8 cellular contexts compared by ENCODE assay signal in the genomic region with DNA sequence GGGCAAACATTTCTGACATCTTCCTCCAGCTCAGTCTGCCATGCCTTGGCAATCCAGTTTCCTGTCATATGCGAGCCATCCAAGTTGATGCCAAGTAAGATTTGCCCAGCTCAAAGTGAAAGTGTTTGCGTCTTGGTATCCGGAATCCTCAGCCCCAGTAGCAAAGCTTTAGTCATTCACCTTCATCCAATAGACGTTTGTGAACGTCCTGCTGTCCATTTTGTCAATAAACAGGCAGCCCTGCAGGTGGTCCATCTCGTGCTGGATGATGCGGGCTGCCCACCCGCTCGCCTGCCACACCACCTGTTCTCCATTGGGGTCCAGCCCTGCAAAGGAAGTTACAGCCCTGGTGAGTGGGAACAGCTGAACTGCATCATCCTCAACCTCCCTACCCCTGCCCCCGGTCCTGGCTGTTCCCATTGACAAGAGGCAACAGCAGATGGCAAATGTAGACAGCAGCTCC. TPM values are rescaled to one million over a fixed set of nuclear protein-coding genes. Genes with fewer than 3 reads are reported as not detected.
DNase-seq lines count a peak whose midpoint lies in the region; ATAC-seq, FAIRE-seq and TF ChIP-seq lines count a peak whose summit lies in the region.

No MANE protein-coding gene starts in this region.

- H3K4me3 ChIP-seq in AG04450 (ENCODE audit: low read depth, low read length) (peak overlapping the region; percentile 77), HEK293 (ENCODE audit: low read depth, low read length) (peak overlapping the region; percentile 80), HepG2 (replicated peaks in 1 of 3; ENCODE audit: insufficient read depth in 1 of 3, low read depth in 2 of 3, low read length in 3 of 3) (peak overlapping the region; percentile 70 to 88 (median 84))

- H3K79me2 ChIP-seq in HepG2 (ENCODE audit: insufficient read depth, low read length) = peaks cover 66% of the 10 kb centered on the region

- H3K4me2 ChIP-seq in HepG2 (ENCODE audit: low read depth, low read length) = peak overlapping the region; percentile 80

- H3K27me3 ChIP-seq in AG04450 (ENCODE audit: control insufficient read depth, insufficient read depth, low read length) (no peaks in the 10 kb centered on the region), HepG2 (ENCODE audit: control insufficient read depth in 1 of 2, insufficient read depth in 2 of 2, low read length in 2 of 2) (no peaks in the 10 kb centered on the region)

- 66% methylated on average over 10 of the region's 10 CpGs for WGBS in HepG2 (ENCODE audit: low lambda C conversion rate)

- H3K9me3 ChIP-seq in AG04450 (ENCODE audit: control insufficient read depth, insufficient read depth, low read length) (no peaks in the 10 kb centered on the region), HEK293 (ENCODE audit: control insufficient read depth, insufficient read depth, low read depth, low read length) (no peaks in the 10 kb centered on the region), HepG2 (ENCODE audit: low read length) (no peaks in the 10 kb centered on the region)

- no peak overlapping the region for H3K27ac Mint-ChIP-seq in activated T-helper 1 cell treated with anti-CD3 and anti-CD28 coated beads, Interleukin-12 subunit alpha, Interleukin-12 subunit beta, Interleukin-2, Interleukin-4 antibody, amounts not matched to agents 30 ng/mL and 10 ng/mL and 1 ng/mL, durations not matched to agents 14 hours and 24 hours and 36 hours

- CTCF ChIA-PET in AG04450 (lab: Charles Lee) (no interaction called here), HEK293 (lab: Yijun Ruan, JAX) (interaction anchor here (0.6 to 1.0 kb wide), 2 partner anchors 13 to 813 kb away, joined by 4 to 6 read pairs; no protein-coding TSS in a partner anchor), HepG2 (lab: Yijun Ruan, JAX; ENCODE audit: low intra/inter-chr PET ratio, low total read pairs) (no interaction called here)

- H2AFZ ChIP-seq in HepG2 (ENCODE audit: low read length) = no peak overlapping the region

- no peaks in the 10 kb centered on the region for H3K9me3 Mint-ChIP-seq in activated T-helper 1 cell treated with anti-CD3 and anti-CD28 coated beads, Interleukin-12 subunit alpha, Interleukin-12 subunit beta, Interleukin-2, Interleukin-4 antibody, amounts not matched to agents 30 ng/mL and 10 ng/mL and 1 ng/mL, durations not matched to agents 14 hours and 24 hours and 36 hours

- no peak for TF ChIP-seq RAD21 in HepG2 (CRISPR knock-in tag; IDR thresholded peaks at IDR 0.05)

- BruUV-seq in HepG2 (replicated peaks; lab: Mats Ljungman, UMichigan) = no TSS peak

- TF ChIP-seq EP300 in HepG2 (IDR thresholded peaks at IDR 0.05; ENCODE audit: low read depth in 2 of 2, low read length in 2 of 2) (no peak), HepG2 (CRISPR knock-in tag; IDR thresholded peaks at IDR 0.05; ENCODE audit: borderline replicate concordance) (no peak)

- intact Hi-C loops in activated T-helper 1 cell treated with anti-CD3 and anti-CD28 coated beads, Interleukin-12 subunit alpha, Interleukin-12 subunit beta, Interleukin-2, Interleukin-4 antibody, amounts not matched to agents 30 ng/mL and 10 ng/mL and 1 ng/mL, durations not matched to agents 14 hours and 24 hours and 36 hours (cut with micrococcal nuclease) = no loop called here
- intact Hi-C loops in HepG2 (cut with micrococcal nuclease; ENCODE audit: unreplicated experiment) = no loop called here

- no peak for TF ChIP-seq CTCF in AG04450 (IDR thresholded peaks at IDR 0.05; ENCODE audit: low read depth, low read length)
- TF ChIP-seq CTCF in HEK293 (tag by site-specific recombination; IDR thresholded peaks at IDR 0.05) = no peak
- no peak for TF ChIP-seq CTCF in HepG2 (CRISPR knock-in tag; IDR thresholded peaks at IDR 0.05)

- H3K27ac ChIP-seq in AG04450 (ENCODE audit: low read depth, low read length) = peak overlapping the region; percentile 61
- H3K27ac ChIP-seq in HEK293 (ENCODE audit: extremely low read depth, low read depth, low read length) = peak overlapping the region; percentile 78; the same call in 1 of the 2 replicates
- H3K27ac ChIP-seq in HepG2 (ENCODE audit: extremely low read length, insufficient read depth, low read length) = no peak overlapping the region

- peaks cover 33% of the 10 kb centered on the region for H3K36me3 Mint-ChIP-seq in activated T-helper 1 cell treated with anti-CD3 and anti-CD28 coated beads, Interleukin-12 subunit alpha, Interleukin-12 subunit beta, Interleukin-2, Interleukin-4 antibody, amounts not matched to agents 30 ng/mL and 10 ng/mL and 1 ng/mL, durations not matched to agents 14 hours and 24 hours and 36 hours (ENCODE audit: low read depth)

- H4K20me1 ChIP-seq in HepG2 (ENCODE audit: insufficient read depth, low read length) = peaks cover 31% of the 10 kb centered on the region

- H3K4me3 Mint-ChIP-seq in activated T-helper 1 cell treated with anti-CD3 and anti-CD28 coated beads, Interleukin-12 subunit alpha, Interleukin-12 subunit beta, Interleukin-2, Interleukin-4 antibody, amounts not matched to agents 30 ng/mL and 10 ng/mL and 1 ng/mL, durations not matched to agents 14 hours and 24 hours and 36 hours = peak overlapping the region; percentile 84

- peaks cover 36% of the 10 kb centered on the region for H3K4me1 Mint-ChIP-seq in activated T-helper 1 cell treated with anti-CD3 and anti-CD28 coated beads, Interleukin-12 subunit alpha, Interleukin-12 subunit beta, Interleukin-2, Interleukin-4 antibody, amounts not matched to agents 30 ng/mL and 10 ng/mL and 1 ng/mL, durations not matched to agents 14 hours and 24 hours and 36 hours (ENCODE audit: low read depth)

- H3K4me1 ChIP-seq in HEK293 (ENCODE audit: control insufficient read depth, insufficient read depth, low read length) (peaks cover 8% of the 10 kb centered on the region), HepG2 (ENCODE audit: insufficient read depth, low read length) (peaks cover 65% of the 10 kb centered on the region)

- POLR2A ChIA-PET in AG04450 (lab: Yijun Ruan, JAX) (interaction anchor here (1.3 to 1.4 kb wide), 2 partner anchors 10 to 12 kb away, joined by 3 read pairs; partner anchors contain the start of gene COG8), HEK293 (lab: Yijun Ruan, JAX) (interaction anchor here (0.6 to 4.9 kb wide), 5 partner anchors 12 to 426 kb away, joined by 3 to 27 read pairs (median 4); partner anchors contain the start of genes COG8, NIP7 and NOB1), HepG2 (lab: Yijun Ruan, JAX) (interaction anchor here (1.7 to 5.8 kb wide), 3 partner anchors 11 to 51 kb away, joined by 5 to 52 read pairs (median 16); partner anchors contain the start of genes COG8, NIP7 and VPS4A)

- peak overlapping the region; percentile 88 for H3K9ac ChIP-seq in HepG2 (ENCODE audit: insufficient read depth, low read depth, low read length)

- DNase-seq in AG04450 (ENCODE audit: low read depth, low spot score) (no peak), HepG2 (ENCODE audit: low spot score) (no peak), DMS79 treated with DMSO at 0.1 percent for 48 hours (lab: John Stamatoyannopoulos, UW) (no peak), NCI-H2107 treated with DMSO at 0.1 percent for 48 hours (lab: John Stamatoyannopoulos, UW; ENCODE audit: unreplicated experiment) (no peak)
- no peak for DNase-seq in activated T-helper 1 cell treated with anti-CD3 and anti-CD28 coated beads, Interleukin-12 subunit alpha, Interleukin-12 subunit beta, Interleukin-2, Interleukin-4 antibody, amounts not matched to agents 30 ng/mL and 10 ng/mL and 1 ng/mL, durations not matched to agents 14 hours and 24 hours and 36 hours (ENCODE audit: low spot score)

- ATAC-seq in HepG2 (no peak), HG03095 (IDR thresholded peaks at IDR 0.05; ENCODE audit: unreplicated experiment) (no peak), HG03135 (IDR thresholded peaks at IDR 0.05; ENCODE audit: unreplicated experiment) (no peak)

- FAIRE-seq in HepG2 (lab: Jason Lieb, UNC) = no peak

- H3K27me3 Mint-ChIP-seq in activated T-helper 1 cell treated with anti-CD3 and anti-CD28 coated beads, Interleukin-12 subunit alpha, Interleukin-12 subunit beta, Interleukin-2, Interleukin-4 antibody, amounts not matched to agents 30 ng/mL and 10 ng/mL and 1 ng/mL, durations not matched to agents 14 hours and 24 hours and 36 hours (ENCODE audit: insufficient read depth) = no peaks in the 10 kb centered on the region

- TF ChIP-seq POLR2A in HepG2 (IDR thresholded peaks at IDR 0.05; ENCODE audit: insufficient read depth in 1 of 2, low read depth in 2 of 2, low read length in 2 of 2) = 0 out of 4 replicates have a peak, but pooled peaks of 1 of the 2 experiments have one; percentile 3

- in situ Hi-C loops in HepG2 (cut with HindIII; ENCODE audit: extremely low pct_ligation_motif_present, low pct_unique_long_range_greater_than_20kb) = no loop called here

- peaks cover 15 to 77% of the 10 kb centered on the region in 2 experiments; a peak in 2 of 3 replicates for H3K36me3 ChIP-seq in HEK293 (ENCODE audit: control insufficient read depth in 2 of 2, insufficient read depth in 1 of 2, low read length in 2 of 2)
- peaks cover 12 to 41% of the 10 kb centered on the region in 2 experiments for H3K36me3 ChIP-seq in HepG2 (replicated peaks in 1 of 2; ENCODE audit: control insufficient read depth in 1 of 2, insufficient read depth in 2 of 2, low read length in 2 of 2)

RNA-seq across cellular contexts. Expression of gene PDF, which starts 1.5 kb away (rescaled TPM):
- 5.4 and 6.4 TPM in 2 replicates for polyA plus RNA-seq in AG04450 (2011; rRNA removed)
- polyA minus RNA-seq in AG04450 (2011; rRNA and poly(A)+ RNA removed) = 2.2 and 2.6 TPM in 2 replicates
- 17.4 and 21.5 TPM in 2 replicates for total RNA-seq in activated T-helper 1 cell treated with anti-CD3 and anti-CD28 coated beads, Interleukin-12 subunit alpha, Interleukin-12 subunit beta, Interleukin-2, Interleukin-4 antibody, amounts not matched to agents 30 ng/mL and 10 ng/mL and 1 ng/mL, durations not matched to agents 14 hours and 24 hours and 36 hours
- total RNA-seq in HepG2 (2016; rRNA removed; fragmentation: Illumina TruSeq; extraction: Trizol) = 26.8 and 48.8 TPM in 2 replicates
- total RNA-seq in HepG2 (2016; cell fraction: cytosol; rRNA removed; fragmentation: Illumina TruSeq; extraction: Trizol; ENCODE audit: low read depth) = 18.2 and 24.6 TPM in 2 replicates
- total RNA-seq in HepG2 (2016; cell fraction: insoluble cytoplasmic fraction; rRNA removed; fragmentation: Illumina TruSeq; extraction: Trizol) = 28.5 and 44.0 TPM in 2 replicates
- total RNA-seq in HepG2 (2016; cell fraction: membrane; rRNA removed; fragmentation: Illumina TruSeq; extraction: Trizol) = 38.4 and 44.7 TPM in 2 replicates
- total RNA-seq in HepG2 (2016; cell fraction: nucleus; rRNA removed; fragmentation: Illumina TruSeq; extraction: Trizol) = 29.9 and 30.3 TPM in 2 replicates
- 12.4 and 15.5 TPM in 2 replicates for polyA plus RNA-seq in HepG2 (2011; rRNA removed)
- 22.8 and 23.1 TPM in 2 replicates for polyA plus RNA-seq in HepG2 (2011; cell fraction: cytosol; rRNA removed)
- polyA plus RNA-seq in HepG2 (2011; cell fraction: nucleus; rRNA removed) = 24.7 and 25.0 TPM in 2 replicates
- polyA plus RNA-seq in HepG2 (2012) = 6.4 and 8.7 TPM in 2 replicates
- polyA plus RNA-seq in HepG2 (2016; cell fraction: cytosol; fragmentation: Illumina TruSeq; extraction: Trizol; ENCODE audit: low read depth) = 23.5 and 29.1 TPM in 2 replicates
- polyA plus RNA-seq in HepG2 (2016; cell fraction: insoluble cytoplasmic fraction; fragmentation: Illumina TruSeq; extraction: Trizol; ENCODE audit: low read depth) = 23.7 and 27.1 TPM in 2 replicates
- 21.1 and 25.6 TPM in 2 replicates for polyA plus RNA-seq in HepG2 (2016; cell fraction: membrane; fragmentation: Illumina TruSeq; extraction: Trizol; ENCODE audit: low read depth)
- polyA plus RNA-seq in HepG2 (2016; cell fraction: nucleus; fragmentation: Illumina TruSeq; extraction: Trizol; ENCODE audit: insufficient read depth, low read depth) = 37.8 and 54.6 TPM in 2 replicates
- polyA minus RNA-seq in HepG2 (2011; rRNA and poly(A)+ RNA removed; ENCODE audit: low replicate concordance) = 4.4 and 16.0 TPM in 2 replicates
- polyA minus RNA-seq in HepG2 (2011; cell fraction: cytosol; rRNA and poly(A)+ RNA removed) = 15.6 and 19.5 TPM in 2 replicates
- 6.3 and 19.4 TPM in 2 replicates for polyA minus RNA-seq in HepG2 (2011; cell fraction: nucleus; rRNA and poly(A)+ RNA removed)

RNA-seq across cellular contexts. Expression of gene COG8, which starts 10.5 kb away (rescaled TPM):
- polyA plus RNA-seq in AG04450 (2011; rRNA removed) = 22.6 and 27.5 TPM in 2 replicates
- polyA minus RNA-seq in AG04450 (2011; rRNA and poly(A)+ RNA removed) = 37.9 and 43.5 TPM in 2 replicates
- 45.3 and 46.5 TPM in 2 replicates for total RNA-seq in activated T-helper 1 cell treated with anti-CD3 and anti-CD28 coated beads, Interleukin-12 subunit alpha, Interleukin-12 subunit beta, Interleukin-2, Interleukin-4 antibody, amounts not matched to agents 30 ng/mL and 10 ng/mL and 1 ng/mL, durations not matched to agents 14 hours and 24 hours and 36 hours
- 52.1 and 55.3 TPM in 2 replicates for total RNA-seq in HepG2 (2016; rRNA removed; fragmentation: Illumina TruSeq; extraction: Trizol)
- total RNA-seq in HepG2 (2016; cell fraction: cytosol; rRNA removed; fragmentation: Illumina TruSeq; extraction: Trizol; ENCODE audit: low read depth) = 10.7 and 10.9 TPM in 2 replicates
- total RNA-seq in HepG2 (2016; cell fraction: insoluble cytoplasmic fraction; rRNA removed; fragmentation: Illumina TruSeq; extraction: Trizol) = 51.4 and 55.0 TPM in 2 replicates
- total RNA-seq in HepG2 (2016; cell fraction: membrane; rRNA removed; fragmentation: Illumina TruSeq; extraction: Trizol) = 19.3 and 21.7 TPM in 2 replicates
- 36.9 and 39.9 TPM in 2 replicates for total RNA-seq in HepG2 (2016; cell fraction: nucleus; rRNA removed; fragmentation: Illumina TruSeq; extraction: Trizol)
- polyA plus RNA-seq in HepG2 (2011; rRNA removed) = 45.5 and 53.9 TPM in 2 replicates
- 41.6 and 42.2 TPM in 2 replicates for polyA plus RNA-seq in HepG2 (2011; cell fraction: cytosol; rRNA removed)
- 54.2 and 55.8 TPM in 2 replicates for polyA plus RNA-seq in HepG2 (2011; cell fraction: nucleus; rRNA removed)
- polyA plus RNA-seq in HepG2 (2012) = 25.6 and 25.8 TPM in 2 replicates
- 4.5 and 4.6 TPM in 2 replicates for polyA plus RNA-seq in HepG2 (2016; cell fraction: cytosol; fragmentation: Illumina TruSeq; extraction: Trizol; ENCODE audit: low read depth)
- polyA plus RNA-seq in HepG2 (2016; cell fraction: insoluble cytoplasmic fraction; fragmentation: Illumina TruSeq; extraction: Trizol; ENCODE audit: low read depth) = 43.6 and 45.3 TPM in 2 replicates
- polyA plus RNA-seq in HepG2 (2016; cell fraction: membrane; fragmentation: Illumina TruSeq; extraction: Trizol; ENCODE audit: low read depth) = 8.1 and 10.3 TPM in 2 replicates
- polyA plus RNA-seq in HepG2 (2016; cell fraction: nucleus; fragmentation: Illumina TruSeq; extraction: Trizol; ENCODE audit: insufficient read depth, low read depth) = 58.0 and 62.4 TPM in 2 replicates
- polyA minus RNA-seq in HepG2 (2011; rRNA and poly(A)+ RNA removed; ENCODE audit: low replicate concordance) = 107 and 148 TPM in 2 replicates
- polyA minus RNA-seq in HepG2 (2011; cell fraction: cytosol; rRNA and poly(A)+ RNA removed) = 58.2 and 58.3 TPM in 2 replicates
- 63.6 and 70.5 TPM in 2 replicates for polyA minus RNA-seq in HepG2 (2011; cell fraction: nucleus; rRNA and poly(A)+ RNA removed)

RNA-seq across cellular contexts. Expression of gene NIP7, which starts 10.7 kb away (rescaled TPM):
- polyA plus RNA-seq in AG04450 (2011; rRNA removed) (12.1 and 13.6 TPM in 2 replicates), HepG2 (2011; rRNA removed) (14.0 and 15.3 TPM in 2 replicates)
- 10.1 and 10.8 TPM in 2 replicates for polyA minus RNA-seq in AG04450 (2011; rRNA and poly(A)+ RNA removed)
- total RNA-seq in activated T-helper 1 cell treated with anti-CD3 and anti-CD28 coated beads, Interleukin-12 subunit alpha, Interleukin-12 subunit beta, Interleukin-2, Interleukin-4 antibody, amounts not matched to agents 30 ng/mL and 10 ng/mL and 1 ng/mL, durations not matched to agents 14 hours and 24 hours and 36 hours = 80.7 and 85.8 TPM in 2 replicates
- total RNA-seq in HepG2 (2016; rRNA removed; fragmentation: Illumina TruSeq; extraction: Trizol) = 114 and 144 TPM in 2 replicates
- 18.2 and 22.3 TPM in 2 replicates for total RNA-seq in HepG2 (2016; cell fraction: cytosol; rRNA removed; fragmentation: Illumina TruSeq; extraction: Trizol; ENCODE audit: low read depth)
- total RNA-seq in HepG2 (2016; cell fraction: insoluble cytoplasmic fraction; rRNA removed; fragmentation: Illumina TruSeq; extraction: Trizol) = 111 and 158 TPM in 2 replicates
- 44.6 and 49.9 TPM in 2 replicates for total RNA-seq in HepG2 (2016; cell fraction: membrane; rRNA removed; fragmentation: Illumina TruSeq; extraction: Trizol)
- total RNA-seq in HepG2 (2016; cell fraction: nucleus; rRNA removed; fragmentation: Illumina TruSeq; extraction: Trizol) = 41.5 and 45.6 TPM in 2 replicates
- 14.2 and 20.2 TPM in 2 replicates for polyA plus RNA-seq in HepG2 (2011; cell fraction: cytosol; rRNA removed)
- 6.7 and 10.3 TPM in 2 replicates for polyA plus RNA-seq in HepG2 (2011; cell fraction: nucleus; rRNA removed)
- polyA plus RNA-seq in HepG2 (2012) = 36.0 and 46.6 TPM in 2 replicates
- 8.3 and 9.9 TPM in 2 replicates for polyA plus RNA-seq in HepG2 (2016; cell fraction: cytosol; fragmentation: Illumina TruSeq; extraction: Trizol; ENCODE audit: low read depth)
- 140 and 161 TPM in 2 replicates for polyA plus RNA-seq in HepG2 (2016; cell fraction: insoluble cytoplasmic fraction; fragmentation: Illumina TruSeq; extraction: Trizol; ENCODE audit: low read depth)
- polyA plus RNA-seq in HepG2 (2016; cell fraction: membrane; fragmentation: Illumina TruSeq; extraction: Trizol; ENCODE audit: low read depth) = 25.6 and 25.8 TPM in 2 replicates
- polyA plus RNA-seq in HepG2 (2016; cell fraction: nucleus; fragmentation: Illumina TruSeq; extraction: Trizol; ENCODE audit: insufficient read depth, low read depth) = 69.5 and 74.1 TPM in 2 replicates
- polyA minus RNA-seq in HepG2 (2011; rRNA and poly(A)+ RNA removed; ENCODE audit: low replicate concordance) = 18.1 and 22.6 TPM in 2 replicates
- polyA minus RNA-seq in HepG2 (2011; cell fraction: cytosol; rRNA and poly(A)+ RNA removed) = 14.7 and 15.0 TPM in 2 replicates
- polyA minus RNA-seq in HepG2 (2011; cell fraction: nucleus; rRNA and poly(A)+ RNA removed) = 21.9 and 26.0 TPM in 2 replicates

RNA-seq across cellular contexts. Expression of gene VPS4A, which starts 17.7 kb away (rescaled TPM):
- 12.8 and 16.6 TPM in 2 replicates for polyA plus RNA-seq in AG04450 (2011; rRNA removed)
- 21.7 and 29.9 TPM in 2 replicates for polyA minus RNA-seq in AG04450 (2011; rRNA and poly(A)+ RNA removed)
- 37.9 and 42.4 TPM in 2 replicates for total RNA-seq in activated T-helper 1 cell treated with anti-CD3 and anti-CD28 coated beads, Interleukin-12 subunit alpha, Interleukin-12 subunit beta, Interleukin-2, Interleukin-4 antibody, amounts not matched to agents 30 ng/mL and 10 ng/mL and 1 ng/mL, durations not matched to agents 14 hours and 24 hours and 36 hours
- 21.0 and 27.9 TPM in 2 replicates for total RNA-seq in HepG2 (2016; rRNA removed; fragmentation: Illumina TruSeq; extraction: Trizol)
- 22.9 and 26.6 TPM in 2 replicates for total RNA-seq in HepG2 (2016; cell fraction: cytosol; rRNA removed; fragmentation: Illumina TruSeq; extraction: Trizol; ENCODE audit: low read depth)
- total RNA-seq in HepG2 (2016; cell fraction: insoluble cytoplasmic fraction; rRNA removed; fragmentation: Illumina TruSeq; extraction: Trizol) = 20.6 and 26.3 TPM in 2 replicates
- total RNA-seq in HepG2 (2016; cell fraction: membrane; rRNA removed; fragmentation: Illumina TruSeq; extraction: Trizol) = 35.0 and 37.1 TPM in 2 replicates
- total RNA-seq in HepG2 (2016; cell fraction: nucleus; rRNA removed; fragmentation: Illumina TruSeq; extraction: Trizol) = 20.1 and 24.2 TPM in 2 replicates
- 13.2 and 15.7 TPM in 2 replicates for polyA plus RNA-seq in HepG2 (2011; rRNA removed)
- polyA plus RNA-seq in HepG2 (2011; cell fraction: cytosol; rRNA removed) = 13.5 TPM in 2 replicates
- polyA plus RNA-seq in HepG2 (2011; cell fraction: nucleus; rRNA removed) = 19.8 and 23.6 TPM in 2 replicates
- polyA plus RNA-seq in HepG2 (2012) = 35.1 and 39.0 TPM in 2 replicates
- polyA plus RNA-seq in HepG2 (2016; cell fraction: cytosol; fragmentation: Illumina TruSeq; extraction: Trizol; ENCODE audit: low read depth) = 17.7 and 22.9 TPM in 2 replicates
- 25.9 and 27.3 TPM in 2 replicates for polyA plus RNA-seq in HepG2 (2016; cell fraction: insoluble cytoplasmic fraction; fragmentation: Illumina TruSeq; extraction: Trizol; ENCODE audit: low read depth)
- 29.1 and 33.5 TPM in 2 replicates for polyA plus RNA-seq in HepG2 (2016; cell fraction: membrane; fragmentation: Illumina TruSeq; extraction: Trizol; ENCODE audit: low read depth)
- polyA plus RNA-seq in HepG2 (2016; cell fraction: nucleus; fragmentation: Illumina TruSeq; extraction: Trizol; ENCODE audit: insufficient read depth, low read depth) = 40.5 and 45.1 TPM in 2 replicates
- 26.2 and 31.9 TPM in 2 replicates for polyA minus RNA-seq in HepG2 (2011; rRNA and poly(A)+ RNA removed; ENCODE audit: low replicate concordance)
- 8.4 and 11.2 TPM in 2 replicates for polyA minus RNA-seq in HepG2 (2011; cell fraction: cytosol; rRNA and poly(A)+ RNA removed)
- 15.3 and 19.3 TPM in 2 replicates for polyA minus RNA-seq in HepG2 (2011; cell fraction: nucleus; rRNA and poly(A)+ RNA removed)

RNA-seq across cellular contexts. Expression of gene TMED6, which starts 22.7 kb away (rescaled TPM):
- polyA plus RNA-seq in AG04450 (2011; rRNA removed) = not detected in 2 replicates
- polyA minus RNA-seq in AG04450 (2011; rRNA and poly(A)+ RNA removed) = 0.23 TPM in 1 of 2 replicates, not detected in the other
- total RNA-seq in activated T-helper 1 cell treated with anti-CD3 and anti-CD28 coated beads, Interleukin-12 subunit alpha, Interleukin-12 subunit beta, Interleukin-2, Interleukin-4 antibody, amounts not matched to agents 30 ng/mL and 10 ng/mL and 1 ng/mL, durations not matched to agents 14 hours and 24 hours and 36 hours = 1.2 and 1.3 TPM in 2 replicates
- total RNA-seq in HepG2 (2016; rRNA removed; fragmentation: Illumina TruSeq; extraction: Trizol) = 6.4 and 14.4 TPM in 2 replicates
- 2.9 and 4.8 TPM in 2 replicates for total RNA-seq in HepG2 (2016; cell fraction: cytosol; rRNA removed; fragmentation: Illumina TruSeq; extraction: Trizol; ENCODE audit: low read depth)
- 9.7 and 13.1 TPM in 2 replicates for total RNA-seq in HepG2 (2016; cell fraction: insoluble cytoplasmic fraction; rRNA removed; fragmentation: Illumina TruSeq; extraction: Trizol)
- total RNA-seq in HepG2 (2016; cell fraction: membrane; rRNA removed; fragmentation: Illumina TruSeq; extraction: Trizol) = 4.0 and 4.4 TPM in 2 replicates
- 9.6 and 11.2 TPM in 2 replicates for total RNA-seq in HepG2 (2016; cell fraction: nucleus; rRNA removed; fragmentation: Illumina TruSeq; extraction: Trizol)
- 9.8 and 10.5 TPM in 2 replicates for polyA plus RNA-seq in HepG2 (2011; rRNA removed)
- polyA plus RNA-seq in HepG2 (2011; cell fraction: cytosol; rRNA removed) = 8.0 and 12.8 TPM in 2 replicates
- polyA plus RNA-seq in HepG2 (2011; cell fraction: nucleus; rRNA removed) = 3.0 and 4.5 TPM in 2 replicates
- 6.0 and 10.3 TPM in 2 replicates for polyA plus RNA-seq in HepG2 (2012)
- 3.8 and 4.3 TPM in 2 replicates for polyA plus RNA-seq in HepG2 (2016; cell fraction: cytosol; fragmentation: Illumina TruSeq; extraction: Trizol; ENCODE audit: low read depth)
- polyA plus RNA-seq in HepG2 (2016; cell fraction: insoluble cytoplasmic fraction; fragmentation: Illumina TruSeq; extraction: Trizol; ENCODE audit: low read depth) = 7.5 and 10.5 TPM in 2 replicates
- polyA plus RNA-seq in HepG2 (2016; cell fraction: membrane; fragmentation: Illumina TruSeq; extraction: Trizol; ENCODE audit: low read depth) = 3.5 and 4.2 TPM in 2 replicates
- 17.8 and 20.3 TPM in 2 replicates for polyA plus RNA-seq in HepG2 (2016; cell fraction: nucleus; fragmentation: Illumina TruSeq; extraction: Trizol; ENCODE audit: insufficient read depth, low read depth)
- polyA minus RNA-seq in HepG2 (2011; rRNA and poly(A)+ RNA removed; ENCODE audit: low replicate concordance) = 1.3 and 10.3 TPM in 2 replicates
- 1.6 and 2.7 TPM in 2 replicates for polyA minus RNA-seq in HepG2 (2011; cell fraction: cytosol; rRNA and poly(A)+ RNA removed)
- polyA minus RNA-seq in HepG2 (2011; cell fraction: nucleus; rRNA and poly(A)+ RNA removed) = 6.2 and 6.7 TPM in 2 replicates
